Comparison of ENCODE assay signal across 9 cellular contexts in the genomic region with DNA sequence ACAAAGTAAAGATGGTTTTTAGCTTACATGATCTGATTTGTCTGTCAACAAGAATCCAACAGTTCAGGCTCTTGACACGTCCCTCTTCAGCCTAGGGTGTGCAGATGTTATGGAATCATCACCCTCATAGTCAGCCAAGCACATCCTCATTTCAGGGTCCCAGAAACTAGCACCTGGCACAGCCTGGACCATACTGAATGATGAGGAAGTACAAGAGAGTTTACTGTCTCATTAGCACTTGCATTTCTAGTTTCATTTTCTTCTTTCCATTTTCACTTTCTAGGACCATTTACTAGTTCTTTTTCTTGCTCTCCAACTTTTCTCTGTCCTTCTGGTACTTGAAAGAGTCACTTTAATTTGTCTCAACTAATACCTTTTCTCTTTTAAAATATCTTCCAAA. TPM values are rescaled to one million over a fixed set of nuclear protein-coding genes. Genes with fewer than 3 reads are reported as not detected.
A peak's percentile ranks its signal among the peaks of the same experiment; 100 is the strongest.
DNase-seq lines count a peak whose midpoint lies in the region; ATAC-seq, FAIRE-seq and TF ChIP-seq lines count a peak whose summit lies in the region.
"Had no signal": no experiment of that assay in that cellular context is flagged by ENCODE, and none has a peak within 500 bp of the region (broad histone marks: within the 10 kb centered on the region; RNA-seq: fewer than 3 reads in every experiment).

No MANE protein-coding gene starts in this region.

- no peak for TF ChIP-seq CTCF in CD4-positive, alpha-beta T cell (IDR thresholded peaks at IDR 0.05)
- TF ChIP-seq CTCF in K562 (IDR thresholded peaks at IDR 0.05 in 2 of 3, conservative IDR thresholded peaks at IDR 0.05 in 1 of 3; ENCODE audit: insufficient read depth in 2 of 3, low read depth in 1 of 3, low read length in 3 of 3): no peak

- no peak for ATAC-seq in CD4-positive, alpha-beta T cell (ENCODE audit: poor library complexity)
- ATAC-seq in GM19351 (IDR thresholded peaks at IDR 0.05; ENCODE audit: unreplicated experiment) (peak; percentile 57), HG03571 (IDR thresholded peaks at IDR 0.05; ENCODE audit: unreplicated experiment) (peak; percentile 32), K562 (no peak)

- H3K4me3 ChIP-seq in K562: no peak overlapping the region
- H3K4me3 ChIP-seq: skin epidermis had no signal

- H3K9me3 Mint-ChIP-seq in CD4-positive, alpha-beta T cell: peaks cover 4% of the 10 kb centered on the region

- no peak overlapping the region for H3K9ac ChIP-seq in K562 (ENCODE audit: insufficient read depth in 1 of 2, low read depth in 2 of 2, low read length in 2 of 2)

- no peak overlapping the region for H2AFZ ChIP-seq in K562 (ENCODE audit: low read depth, low read length)

- no peaks in the 10 kb centered on the region for H4K20me1 ChIP-seq in K562 (replicated peaks; ENCODE audit: control insufficient read depth, insufficient read depth, low read length)

- no peaks in the 10 kb centered on the region for H3K36me3 ChIP-seq in K562 (ENCODE audit: control insufficient read depth, insufficient read depth, low read length)

- WGBS in K562 (ENCODE audit: insufficient coverage, low coverage, missing lambda C conversion rate): 0% methylated on average over 1 of the region's 1 CpG

- H3K27ac Mint-ChIP-seq in CD4-positive, alpha-beta T cell: peak overlapping the region; percentile 97

- TF ChIP-seq POLR2A in K562 (conservative IDR thresholded peaks at IDR 0.05): no peak

- H3K4me2 ChIP-seq in K562 (ENCODE audit: insufficient read depth, low read length): no peak overlapping the region

- H3K27me3 ChIP-seq in CD4-positive, alpha-beta T cell (ENCODE audit: control insufficient read depth, insufficient read depth, low read length): no peaks in the 10 kb centered on the region
- H3K27me3 ChIP-seq in K562 (ENCODE audit: control insufficient read depth in 2 of 2, insufficient read depth in 2 of 2, low read length in 2 of 2): no peaks in the 10 kb centered on the region; a peak in 1 of 5 replicates

- H3K4me1 Mint-ChIP-seq in CD4-positive, alpha-beta T cell (ENCODE audit: low read depth): peaks cover 74% of the 10 kb centered on the region

- no peaks in the 10 kb centered on the region for H3K27me3 Mint-ChIP-seq in CD4-positive, alpha-beta T cell

- H3K4me1 ChIP-seq in K562 (replicated peaks in 1 of 2; ENCODE audit: control insufficient read depth in 2 of 2, insufficient read depth in 2 of 2, low read length in 2 of 2): no peaks in the 10 kb centered on the region

- H3K79me2 ChIP-seq in K562 (ENCODE audit: control insufficient read depth, insufficient read depth, low read length): no peaks in the 10 kb centered on the region

- peaks cover 97% of the 10 kb centered on the region for H3K36me3 Mint-ChIP-seq in CD4-positive, alpha-beta T cell (ENCODE audit: low read depth)

- peak overlapping the region; percentile 97 for H3K4me3 Mint-ChIP-seq in CD4-positive, alpha-beta T cell

- POLR2A ChIA-PET in CD4-positive, alpha-beta T cell (lab: Charles Lee): interaction anchor here (0.9 to 19.0 kb wide), 8 partner anchors 10 to 73 kb away, joined by 3 to 1043 read pairs (median 4); no protein-coding TSS in a partner anchor
- POLR2A ChIA-PET in K562 (lab: Yijun Ruan, JAX): no interaction called here

- no TSS peak for BruUV-seq in K562 (replicated peaks; lab: Mats Ljungman, UMichigan)

- H3K9me1 ChIP-seq in K562 (ENCODE audit: control insufficient read depth, insufficient read depth, low read length): no peaks in the 10 kb centered on the region

- no peak for TF ChIP-seq RAD21 in K562 (CRISPR knock-in tag; conservative IDR thresholded peaks at IDR 0.05 in 1 of 2, IDR thresholded peaks at IDR 0.05 in 1 of 2)

- DNase-seq in CD4-positive, alpha-beta T cell: no peak
- no peak for DNase-seq in K562 (ENCODE audit: extremely low read depth in 1 of 4, low spot score in 3 of 4)
- DNase-seq in effector CD4-positive, alpha-beta T cell: no peak
- DNase-seq in frontal cortex (ENCODE audit: low spot score in 2 of 2): no peak
- no peak for DNase-seq in cerebellar cortex (ENCODE audit: low spot score)
- DNase-seq in NCI-H146 treated with DMSO at 0.1 percent for 48 hours (lab: John Stamatoyannopoulos, UW; ENCODE audit: unreplicated experiment): no peak

- no peak for TF ChIP-seq EP300 in K562 (IDR thresholded peaks at IDR 0.05; ENCODE audit: low read length)

- H3K27ac ChIP-seq in CD4-positive, alpha-beta T cell (ENCODE audit: low read depth, low read length): peak overlapping the region; percentile 89
- no peak overlapping the region for H3K27ac ChIP-seq in K562 (ENCODE audit: extremely low read depth, low read depth, low read length)

- in situ Hi-C loops in K562 (cut with MboI): no loop called here

- H3K9me3 ChIP-seq in CD4-positive, alpha-beta T cell (ENCODE audit: control insufficient read depth, low read length): no peaks in the 10 kb centered on the region
- H3K9me3 ChIP-seq in K562 (replicated peaks; ENCODE audit: control insufficient read depth, insufficient read depth, low read depth, low read length): no peaks in the 10 kb centered on the region

- FAIRE-seq in K562 (lab: Jason Lieb, UNC) (peak; percentile 44), frontal cortex (lab: Jason Lieb, UNC) (no peak)

- intact Hi-C loops in CD4-positive, alpha-beta T cell (cut with DNase I, micrococcal nuclease): no loop called here
- intact Hi-C loops in K562 (cut with micrococcal nuclease): no loop called here

- CTCF ChIA-PET in CD4-positive, alpha-beta T cell (lab: Charles Lee): interaction anchor here (1.7 to 6.2 kb wide), 4 partner anchors 23 to 88 kb away, joined by 4 to 37 read pairs (median 8); no protein-coding TSS in a partner anchor
- CTCF ChIA-PET in K562 (lab: Yijun Ruan, JAX; ENCODE audit: low intra/inter-chr PET ratio): no interaction called here

TF ChIP-seq in K562, 482 proteins besides CTCF, POLR2A, EP300 and RAD21:
- TF ChIP-seq ZNF263 (CRISPR knock-in tag; IDR thresholded peaks at IDR 0.05; ENCODE audit: borderline replicate concordance) (no peak), FOXA3 (CRISPR knock-in tag; conservative IDR thresholded peaks at IDR 0.05 in 1 of 2, IDR thresholded peaks at IDR 0.05 in 1 of 2) (no peak), CBFB (CRISPR knock-in tag; IDR thresholded peaks at IDR 0.05) (no peak), FOXJ3 (CRISPR knock-in tag; IDR thresholded peaks at IDR 0.05) (no peak), PML (IDR thresholded peaks at IDR 0.05; ENCODE audit: low read length) (no peak), CHCHD3 (CRISPR knock-in tag; IDR thresholded peaks at IDR 0.05) (no peak), NR2C2 (CRISPR knock-in tag; IDR thresholded peaks at IDR 0.05) (no peak), NR2C2 (tag; IDR thresholded peaks at IDR 0.05) (no peak), FOXM1 (IDR thresholded peaks at IDR 0.05; ENCODE audit: low read depth) (no peak), FOXM1 (CRISPR knock-in tag; IDR thresholded peaks at IDR 0.05; ENCODE audit: low read depth) (no peak), ZFX (CRISPR knock-in tag; IDR thresholded peaks at IDR 0.05) (no peak), FOXA1 (IDR thresholded peaks at IDR 0.05; ENCODE audit: borderline replicate concordance) (no peak), KLF1 (tag; IDR thresholded peaks at IDR 0.05) (no peak)
- TF ChIP-seq, protein P1, sequence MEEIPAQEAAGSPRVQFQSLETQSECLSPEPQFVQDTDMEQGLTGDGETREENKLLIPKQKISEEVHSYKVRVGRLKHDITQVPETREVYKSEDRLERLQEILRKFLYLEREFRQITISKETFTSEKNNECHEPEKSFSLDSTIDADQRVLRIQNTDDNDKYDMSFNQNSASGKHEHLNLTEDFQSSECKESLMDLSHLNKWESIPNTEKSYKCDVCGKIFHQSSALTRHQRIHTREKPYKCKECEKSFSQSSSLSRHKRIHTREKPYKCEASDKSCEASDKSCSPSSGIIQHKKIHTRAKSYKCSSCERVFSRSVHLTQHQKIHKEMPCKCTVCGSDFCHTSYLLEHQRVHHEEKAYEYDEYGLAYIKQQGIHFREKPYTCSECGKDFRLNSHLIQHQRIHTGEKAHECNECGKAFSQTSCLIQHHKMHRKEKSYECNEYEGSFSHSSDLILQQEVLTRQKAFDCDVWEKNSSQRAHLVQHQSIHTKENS (CRISPR knock-in tag; IDR thresholded peaks at IDR 0.05): no peak

RNA-seq across cellular contexts. Expression of a gene that starts 6.5 kb away (rescaled TPM):
- 100 to 1,000 TPM; 123 to 129 TPM for total RNA-seq in CD4-positive, alpha-beta T cell
- total RNA-seq in K562 (2011; cell fraction: chromatin; rRNA removed; ENCODE audit: low replicate concordance): not detected in 2 replicates
- total RNA-seq in K562 (2011; cell fraction: nucleolus; rRNA removed): not detected in 2 replicates
- not detected in 2 replicates for total RNA-seq in K562 (2011; cell fraction: nucleoplasm; rRNA removed)
- total RNA-seq in K562 (2014; rRNA removed) (0.33 TPM in 1 of 2 replicates, not detected in the other), K562 (2014; rRNA removed; fragmentation: Illumina TruSeq; extraction: Trizol) (0.29 and 0.32 TPM in 2 replicates), K562 (2015; rRNA removed; fragmentation: Illumina TruSeq; extraction: Trizol) (not detected in 2 replicates), K562 (2021) (0.47 and 1.1 TPM in 2 replicates), frontal cortex (17.9 TPM)
- polyA plus RNA-seq in K562 (2011; rRNA removed) (0.81 TPM in 1 of 2 replicates, not detected in the other), K562 (2014; fragmentation: Illumina TruSeq; extraction: Trizol) (0.28 TPM in 2 replicates), K562 (2014; fragmentation: Nextera tagmentation; extraction: Ambion mirVana) (1 to 10 TPM in 1 of 2 experiments, under 1 TPM in 1; 0.53 to 1.0 TPM), K562 (2014; rRNA removed) (0.04 and 0.16 TPM in 2 replicates)
- 0.06 and 0.27 TPM in 2 replicates for polyA plus RNA-seq in K562 (2011; cell fraction: cytosol; rRNA removed)
- 0.17 TPM in 1 of 2 replicates, not detected in the other for polyA plus RNA-seq in K562 (2011; cell fraction: nucleus; rRNA removed)
- polyA plus RNA-seq in K562 (2012): 0.35 and 0.71 TPM in 2 replicates
- polyA minus RNA-seq in K562 (2011; rRNA and poly(A)+ RNA removed): not detected in 2 replicates
- polyA minus RNA-seq in K562 (2011; cell fraction: cytosol; rRNA and poly(A)+ RNA removed): not detected in 2 replicates
- polyA minus RNA-seq in K562 (2011; cell fraction: nucleus; rRNA and poly(A)+ RNA removed): not detected in 2 replicates

Comparison
In these comparisons a context has a peak if more than half of its experiments do, and no peak if none do; other contexts are left out.
1. ATAC-seq: peak in GM19351 (single experiment) and HG03571 (single experiment); none in CD4-positive, alpha-beta T cell (single experiment) and K562 (single experiment).